10 cellular contexts compared by ENCODE assay signal in the genomic region with DNA sequence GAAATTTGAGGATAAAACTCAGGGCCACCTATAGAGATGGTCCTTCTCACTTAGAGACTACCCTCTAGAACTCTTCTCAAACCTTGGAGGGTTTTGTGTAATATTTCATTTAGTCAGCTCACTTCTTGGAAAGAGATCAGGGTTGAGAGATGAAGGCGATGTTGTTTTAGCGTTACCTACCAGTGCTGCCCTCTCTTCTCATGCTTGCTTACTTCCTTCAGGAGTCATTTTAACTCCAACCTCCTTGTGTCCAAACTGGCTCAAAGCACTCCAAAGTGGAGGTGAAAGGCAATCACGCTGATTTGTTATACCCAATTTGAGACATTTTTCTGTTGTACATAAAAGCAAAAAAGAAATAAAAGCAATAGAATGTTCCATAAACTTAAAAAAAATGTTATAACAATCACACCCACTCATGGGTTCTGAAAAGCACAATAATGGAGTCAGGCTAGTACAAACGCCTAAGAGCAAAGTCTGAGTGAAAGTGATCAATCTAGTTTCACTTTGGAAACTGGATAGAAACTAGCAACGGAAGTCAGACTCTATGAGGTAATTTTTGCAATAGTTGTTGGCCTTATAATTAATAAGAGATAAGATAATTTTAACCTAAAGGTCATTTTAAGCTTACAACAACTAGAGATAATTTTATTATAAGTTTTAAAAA.
A peak's percentile ranks its signal among the peaks of the same experiment; 100 is the strongest.
DNase-seq lines count a peak whose midpoint lies in the region; ATAC-seq, FAIRE-seq and TF ChIP-seq lines count a peak whose summit lies in the region.
"Had no signal": no experiment of that assay in that cellular context is flagged by ENCODE, and none has a peak within 500 bp of the region (broad histone marks: within the 10 kb centered on the region; RNA-seq: fewer than 3 reads in every experiment).

No MANE protein-coding gene starts in this region.

- FAIRE-seq in kidney (lab: Jason Lieb, UNC) = no peak

- H3K4me3 Mint-ChIP-seq in Calu3 (ENCODE audit: low read depth, unreplicated experiment) = peak overlapping the region; percentile 22
- H3K4me3 Mint-ChIP-seq in activated B cell treated with CpG ODN at 0.5 μM for 24 hours = no peak overlapping the region
- H3K4me3 Mint-ChIP-seq in memory B cell = peak overlapping the region; percentile 59

- H3K27ac Mint-ChIP-seq in Calu3 (ENCODE audit: unreplicated experiment) (peak overlapping the region; percentile 85), activated B cell treated with CpG ODN at 0.5 μM for 24 hours (peak overlapping the region; percentile 41), memory B cell (peak overlapping the region; percentile 83)

- POLR2A ChIA-PET in activated B cell treated with CpG ODN at 0.5 μM for 24 hours (lab: Charles Lee) = no interaction called here

- CTCF ChIA-PET in Calu3 (lab: Charles Lee) (interaction anchor here (0.6 kb wide), 1 partner anchor 11 kb away, joined by 3 read pairs; no protein-coding TSS in a partner anchor), activated B cell treated with CpG ODN at 0.5 μM for 24 hours (lab: Charles Lee) (interaction anchor here (1.5 kb wide), 1 partner anchor 31 kb away, joined by 3 read pairs; no protein-coding TSS in a partner anchor)

- intact Hi-C loops in Calu3 (cut with micrococcal nuclease; ENCODE audit: unreplicated experiment) (no loop called here), activated B cell treated with CpG ODN at 0.5 μM for 24 hours (cut with micrococcal nuclease) (no loop called here), kidney (cut with DNase I) (no loop called here), gastrocnemius medialis (cut with DNase I; ENCODE audit: low total_unique reads) (no loop called here)

- in situ Hi-C loops in GM23248 (cut with MboI) (no loop called here), gastrocnemius medialis (cut with MboI; ENCODE audit: low sequenced_read_pairs in 4 of 4) (no loop called here)

- H3K27me3 ChIP-seq in GM23248 (replicated peaks; ENCODE audit: insufficient read depth) = no peaks in the 10 kb centered on the region
- no peaks in the 10 kb centered on the region for H3K27me3 ChIP-seq in gastrocnemius medialis

- H3K36me3 Mint-ChIP-seq in Calu3 (ENCODE audit: insufficient read depth, unreplicated experiment) = peaks cover 6% of the 10 kb centered on the region
- H3K36me3 Mint-ChIP-seq in activated B cell treated with CpG ODN at 0.5 μM for 24 hours (ENCODE audit: low read depth) = peaks cover 35% of the 10 kb centered on the region
- H3K36me3 Mint-ChIP-seq in memory B cell = peaks cover 7% of the 10 kb centered on the region

- DNase-seq in Calu3 = no peak
- DNase-seq in GM23248 = peak; percentile 11
- no peak for DNase-seq in activated B cell treated with CpG ODN at 0.5 μM for 24 hours
- peak in 1 of 2 donors; percentile 16 for DNase-seq in memory B cell (ENCODE audit: low spot score in 2 of 2)
- DNase-seq in kidney = no peak
- no peak for DNase-seq in gastrocnemius medialis
- DNase-seq: NCI-H1417, RPMI8226 had no signal

- H3K4me3 ChIP-seq in GM23248 (no peak overlapping the region), kidney (ENCODE audit: low read length in 2 of 2) (no peak overlapping the region), gastrocnemius medialis (no peak overlapping the region)

- H3K9me3 Mint-ChIP-seq in Calu3 (ENCODE audit: low read depth, unreplicated experiment) (no peaks in the 10 kb centered on the region), activated B cell treated with CpG ODN at 0.5 μM for 24 hours (no peaks in the 10 kb centered on the region), memory B cell (no peaks in the 10 kb centered on the region)

- H2AFZ ChIP-seq in GM23248 = no peak overlapping the region

- TF ChIP-seq POLR2A in gastrocnemius medialis (IDR thresholded peaks at IDR 0.05) = no peak

- no peaks in the 10 kb centered on the region for H4K20me1 ChIP-seq in GM23248 (ENCODE audit: insufficient read depth)

- H3K4me1 Mint-ChIP-seq in Calu3 (ENCODE audit: low read depth, unreplicated experiment) (peaks cover 22% of the 10 kb centered on the region), activated B cell treated with CpG ODN at 0.5 μM for 24 hours (peaks cover 42% of the 10 kb centered on the region), memory B cell (peaks cover 16% of the 10 kb centered on the region)

- 74 to 75% methylated on average over 5 of the region's 5 CpGs for WGBS in GM23248 (ENCODE audit: low coverage in 1 of 2, low lambda C conversion rate in 2 of 2, missing lambda C conversion rate in 2 of 2), 2 experiments

- 0 out of 2 replicates have a peak, but pooled peaks cover 7% of the 10 kb centered on the region for H3K4me1 ChIP-seq in GM23248 (ENCODE audit: insufficient read depth)
- H3K4me1 ChIP-seq in kidney (ENCODE audit: control insufficient read depth in 1 of 2, insufficient read depth in 1 of 2, low read depth in 1 of 2, low read length in 2 of 2) = no peaks in the 10 kb centered on the region
- H3K4me1 ChIP-seq in gastrocnemius medialis = peaks cover 3 to 5% of the 10 kb centered on the region in 2 donors

- H3K36me3 ChIP-seq in GM23248 (ENCODE audit: low read depth) (0 out of 2 replicates have a peak, but pooled peaks cover 4% of the 10 kb centered on the region), kidney (ENCODE audit: control insufficient read depth in 1 of 2, insufficient read depth in 2 of 2, low read length in 2 of 2) (no peaks in the 10 kb centered on the region), gastrocnemius medialis (no peaks in the 10 kb centered on the region)

- ATAC-seq in activated B cell treated with CpG ODN at 0.5 μM for 24 hours (ENCODE audit: low read depth) = peak; percentile 69
- peak; percentile 98 for ATAC-seq in memory B cell (ENCODE audit: low read depth)
- no peak for ATAC-seq in HG02884 (IDR thresholded peaks at IDR 0.05; ENCODE audit: unreplicated experiment)
- ATAC-seq in HG02588 (IDR thresholded peaks at IDR 0.05; ENCODE audit: unreplicated experiment) = no peak
- no peak for ATAC-seq in gastrocnemius medialis

- H3K9me2 ChIP-seq in GM23248 (ENCODE audit: insufficient read depth) = no peaks in the 10 kb centered on the region

- TF ChIP-seq CTCF in Calu3 (IDR thresholded peaks at IDR 0.05; ENCODE audit: unreplicated experiment) = no peak
- no peak for TF ChIP-seq CTCF in activated B cell treated with CpG ODN at 0.5 μM for 24 hours (IDR thresholded peaks at IDR 0.05)
- no peak for TF ChIP-seq CTCF in kidney (IDR thresholded peaks at IDR 0.05; ENCODE audit: borderline replicate concordance, extremely low read depth, insufficient read depth)
- no peak for TF ChIP-seq CTCF in gastrocnemius medialis (IDR thresholded peaks at IDR 0.05 in 4 of 5, conservative IDR thresholded peaks at IDR 0.05 in 1 of 5)

- no peak overlapping the region for H3K4me2 ChIP-seq in GM23248 (ENCODE audit: unreplicated experiment)

- H3K9ac ChIP-seq in GM23248 = no peak overlapping the region
- H3K9ac ChIP-seq in kidney (ENCODE audit: low read length in 2 of 2) = no peak overlapping the region

- no peak overlapping the region for H3K27ac ChIP-seq in GM23248
- peak overlapping the region in 1 of 2 donors; percentile 6 for H3K27ac ChIP-seq in kidney (ENCODE audit: low read depth in 2 of 2, low read length in 2 of 2)
- no peak overlapping the region for H3K27ac ChIP-seq in gastrocnemius medialis

- no TSS peak for BruUV-seq in Calu3 (replicated peaks; lab: Mats Ljungman, UMichigan)

- H3K27me3 Mint-ChIP-seq in Calu3 (ENCODE audit: unreplicated experiment) (no peaks in the 10 kb centered on the region), activated B cell treated with CpG ODN at 0.5 μM for 24 hours (no peaks in the 10 kb centered on the region), memory B cell (no peaks in the 10 kb centered on the region)

- H3F3A ChIP-seq in GM23248 (ENCODE audit: insufficient read depth) = 0 out of 2 replicates have a peak, but pooled peaks cover 8% of the 10 kb centered on the region

- no peaks in the 10 kb centered on the region for H3K9me3 ChIP-seq in GM23248 (ENCODE audit: low read depth)
- no peaks in the 10 kb centered on the region for H3K9me3 ChIP-seq in kidney (ENCODE audit: control insufficient read depth in 1 of 2, low read length in 2 of 2)
- no peaks in the 10 kb centered on the region for H3K9me3 ChIP-seq in gastrocnemius medialis

- peaks cover 100% of the 10 kb centered on the region for H3K79me2 ChIP-seq in GM23248 (ENCODE audit: insufficient read depth)

Comparison
In these comparisons a context has a peak if more than half of its experiments do, and no peak if none do; other contexts are left out.
1. ATAC-seq: peak in activated B cell treated with CpG ODN at 0.5 μM for 24 hours (single experiment) and memory B cell (single experiment); none in HG02884 (single experiment), HG02588 (single experiment) and gastrocnemius medialis (0 of 2).
2. Peak in every context shown above with its lines, with median percentiles within 50 percentile points of each other: H3K27ac Mint-ChIP-seq.